Comparison of ENCODE assay signal across 15 cellular contexts in genomic region chr2:55365303-55365702, GRCh38. TPM values are rescaled to one million over a fixed set of nuclear protein-coding genes. Genes with fewer than 3 reads are reported as not detected.
DNase-seq lines count a peak whose midpoint lies in the region; ATAC-seq and TF ChIP-seq lines count a peak whose summit lies in the region.
"Had no signal": no experiment of that assay in that cellular context is flagged by ENCODE, and none has a peak within 500 bp of the region (broad histone marks: within the 10 kb centered on the region; RNA-seq: fewer than 3 reads in every experiment).

No MANE protein-coding gene starts in this region.

- peaks cover 17% of the 10 kb centered on the region for H3K4me1 Mint-ChIP-seq in Calu3 (ENCODE audit: low read depth, unreplicated experiment)
- H3K4me1 Mint-ChIP-seq in memory B cell = peaks cover 6% of the 10 kb centered on the region
- H3K4me1 Mint-ChIP-seq in mesothelial cell of epicardium = no peaks in the 10 kb centered on the region

- no peaks in the 10 kb centered on the region for H3K9me3 ChIP-seq in BE2C
- H3K9me3 ChIP-seq: psoas muscle had no signal

- intact Hi-C loops in Calu3 (cut with micrococcal nuclease; ENCODE audit: unreplicated experiment) = loop anchor here (5.0 kb wide), 1 partner anchor 52 kb away; the partner anchor contains the start of gene CCDC88A

- H3K36me3 Mint-ChIP-seq in Calu3 (ENCODE audit: insufficient read depth, unreplicated experiment) (no peaks in the 10 kb centered on the region), memory B cell (peaks cover 2% of the 10 kb centered on the region), mesothelial cell of epicardium (peaks cover 2% of the 10 kb centered on the region)

- no peak overlapping the region for H3K4me3 ChIP-seq in astrocyte of the spinal cord (ENCODE audit: low read depth, low read length)
- H3K4me3 ChIP-seq in BE2C (ENCODE audit: low read depth, low read length) = no peak overlapping the region
- H3K4me3 ChIP-seq: psoas muscle had no signal

- H3K4me3 Mint-ChIP-seq in Calu3 (ENCODE audit: low read depth, unreplicated experiment) = peak overlapping the region; percentile 17
- no peak overlapping the region for H3K4me3 Mint-ChIP-seq in memory B cell
- no peak overlapping the region for H3K4me3 Mint-ChIP-seq in mesothelial cell of epicardium

- ATAC-seq in memory B cell (ENCODE audit: low read depth) = peak; percentile 59
- no peak for ATAC-seq in GM18907 (IDR thresholded peaks at IDR 0.05; ENCODE audit: unreplicated experiment)
- ATAC-seq: psoas muscle had no signal

- DNase-seq in Calu3 (no peak), NOMO-1 treated with DMSO at 0.1 percent for 48 hours (lab: John Stamatoyannopoulos, UW; ENCODE audit: unreplicated experiment) (peak; percentile 94), astrocyte of the spinal cord (ENCODE audit: low read depth, low spot score) (peak; percentile 12), memory B cell (ENCODE audit: low spot score in 2 of 2) (no peak), mesothelial cell of epicardium (ENCODE audit: low spot score in 2 of 2, unreplicated experiment in 2 of 2) (no peak), BE2C (no peak), mucosa of gallbladder (ENCODE audit: low spot score) (no peak)
- DNase-seq: activated CD4-positive, alpha-beta T cell treated with anti-CD3 and anti-CD28 coated beads, Interleukin-2, amount 50 U/mL, for 48 hours; brain microvascular endothelial cell; glutamatergic neuron; NCI-H1930; NCI-H69; psoas muscle; Right ventricle myocardium superior had no signal

- no peaks in the 10 kb centered on the region for H3K27me3 ChIP-seq in BE2C
- H3K27me3 ChIP-seq: brain microvascular endothelial cell had no signal

- H3K9me3 Mint-ChIP-seq in Calu3 (ENCODE audit: low read depth, unreplicated experiment) (no peaks in the 10 kb centered on the region), memory B cell (no peaks in the 10 kb centered on the region), mesothelial cell of epicardium (no peaks in the 10 kb centered on the region)

- no peaks in the 10 kb centered on the region for H3K4me1 ChIP-seq in BE2C
- H3K4me1 ChIP-seq: psoas muscle had no signal

- H3K27me3 Mint-ChIP-seq in Calu3 (ENCODE audit: unreplicated experiment) = no peaks in the 10 kb centered on the region
- H3K27me3 Mint-ChIP-seq in memory B cell = no peaks in the 10 kb centered on the region
- no peaks in the 10 kb centered on the region for H3K27me3 Mint-ChIP-seq in mesothelial cell of epicardium (ENCODE audit: low read depth)

- CTCF ChIA-PET in Calu3 (lab: Charles Lee) = no interaction called here

- in situ Hi-C loops in astrocyte of the spinal cord (cut with HindIII; ENCODE audit: low sequenced_read_pairs) = no loop called here

- H3K36me3 ChIP-seq in BE2C = no peaks in the 10 kb centered on the region
- H3K36me3 ChIP-seq: brain microvascular endothelial cell had no signal

- BruUV-seq in Calu3 (replicated peaks; lab: Mats Ljungman, UMichigan) = no TSS peak

- TF ChIP-seq CTCF in Calu3 (IDR thresholded peaks at IDR 0.05; ENCODE audit: unreplicated experiment) = no peak
- TF ChIP-seq CTCF in astrocyte of the spinal cord (IDR thresholded peaks at IDR 0.05; ENCODE audit: low read depth, low read length) = no peak
- no peak for TF ChIP-seq CTCF in mesothelial cell of epicardium (IDR thresholded peaks at IDR 0.05; ENCODE audit: unreplicated experiment)
- no peak for TF ChIP-seq CTCF in BE2C (IDR thresholded peaks at IDR 0.05; ENCODE audit: low read depth, low read length)

- H3K27ac Mint-ChIP-seq in Calu3 (ENCODE audit: unreplicated experiment) (peak overlapping the region; percentile 50), memory B cell (no peak overlapping the region), mesothelial cell of epicardium (no peak overlapping the region)

RNA-seq across cellular contexts. Expression of gene CCDC88A, which starts 54.4 kb away (rescaled TPM):
- total RNA-seq in Calu3 (2022) = 45.5 and 49.7 TPM in 2 replicates
- 48.6 to 60.1 TPM (median 51.9 TPM) in 3 replicates for total RNA-seq in mesothelial cell of epicardium
- 10.1 TPM for polyA plus RNA-seq in BE2C (2012; ENCODE audit: insufficient read depth, insufficient read length, low read depth)
- total RNA-seq in mucosa of gallbladder = 21.9 TPM

Comparison
In these comparisons a context has a peak if more than half of its experiments do, and no peak if none do; other contexts are left out.
1. DNase-seq: peak in NOMO-1 treated with DMSO at 0.1 percent for 48 hours (single experiment) and astrocyte of the spinal cord (single experiment); none in Calu3 (single experiment), memory B cell (0 of 2), mesothelial cell of epicardium (0 of 2), BE2C (single experiment) and mucosa of gallbladder (single experiment).